Comparison of ENCODE assay signal across 24 cellular contexts in the genomic region with DNA sequence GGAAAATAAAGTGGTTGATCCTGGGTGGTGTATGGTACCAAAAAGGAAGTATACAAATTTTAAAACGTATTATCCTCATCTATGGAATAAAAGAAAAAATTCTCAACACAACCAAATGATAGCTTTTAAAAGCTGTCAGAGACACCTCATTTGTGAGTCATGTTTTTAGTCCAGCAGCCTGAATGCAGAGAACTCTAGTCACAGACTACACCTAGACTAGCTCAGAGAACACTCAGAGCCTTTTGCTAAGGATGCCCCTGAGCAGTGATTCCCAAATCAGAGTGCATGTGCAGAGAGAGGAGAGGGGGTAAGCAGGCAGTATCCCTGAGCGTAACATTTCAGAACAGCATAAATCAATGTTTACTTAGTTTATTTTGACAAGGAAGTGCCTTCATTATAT.
"Had no signal": no experiment of that assay in that cellular context is flagged by ENCODE, and none has a peak within 500 bp of the region (broad histone marks: within the 10 kb centered on the region; RNA-seq: fewer than 3 reads in every experiment).

No MANE protein-coding gene starts in this region.

- H3K27me3 ChIP-seq: breast epithelium, colonic mucosa, Peyer's patch had no signal

- H3K36me3 Mint-ChIP-seq: activated naive CD4-positive, alpha-beta T cell treated with anti-CD3 and anti-CD28 coated beads, Interleukin-2, amount 50 U/mL, for 24 hours had no signal

- H3K27ac ChIP-seq: breast epithelium, colonic mucosa, Peyer's patch, VCaP had no signal

- H3K4me3 ChIP-seq: breast epithelium, colonic mucosa, Peyer's patch had no signal

- H3K4me3 Mint-ChIP-seq: activated CD8-positive, alpha-beta T cell treated with anti-CD3 and anti-CD28 coated beads, Interleukin-2, amount 10 ng/mL, durations not matched to agents 7 days and 5 days; activated naive CD4-positive, alpha-beta T cell treated with anti-CD3 and anti-CD28 coated beads, Interleukin-2, amount 50 U/mL, for 24 hours; T-helper 17 cell had no signal

- H3K27me3 Mint-ChIP-seq: activated naive CD4-positive, alpha-beta T cell treated with anti-CD3 and anti-CD28 coated beads, Interleukin-2, amount 50 U/mL, for 24 hours; T-helper 17 cell had no signal

- H3K4me1 Mint-ChIP-seq: activated naive CD4-positive, alpha-beta T cell treated with anti-CD3 and anti-CD28 coated beads, Interleukin-2, amount 50 U/mL, for 24 hours; T-helper 17 cell had no signal

- ATAC-seq: activated CD4-positive, CD25-positive, alpha-beta regulatory T cell treated with anti-CD3 and anti-CD28 coated beads, Interleukin-2, amount 50 U/mL, for 24 hours; activated CD8-positive, alpha-beta T cell treated with anti-CD3 and anti-CD28 coated beads, Interleukin-2, amount 10 ng/mL, durations not matched to agents 7 days and 5 days; T-helper 17 cell had no signal

- DNase-seq: activated CD4-positive, alpha-beta T cell treated with anti-CD3 and anti-CD28 coated beads for 4 hours; activated CD4-positive, alpha-beta T cell treated with anti-CD3 and anti-CD28 coated beads, Interleukin-2, amount 50 U/mL, for 4 hours; activated CD8-positive, alpha-beta memory T cell treated with anti-CD3 and anti-CD28 coated beads, Interleukin-2, amount 50 U/mL, for 48 hours; activated CD8-positive, alpha-beta T cell treated with anti-CD3 and anti-CD28 coated beads, Interleukin-2, amount 10 ng/mL, durations not matched to agents 7 days and 5 days; activated naive CD4-positive, alpha-beta T cell; activated T-cell treated with anti-CD3 and anti-CD28 coated beads, Interleukin-2, amount 50 U/mL, for 1 hour; aorta; colonic mucosa; Kasumi-1; NCI-H1092; NCI-H1930; NCI-H345; NCI-H510A; NCI-H526 treated with DMSO at 0.1 percent for 48 hours; NK-92 treated with Interleukin-12 subunit alpha and Interleukin-12 subunit beta, amount 100 ng/mL, for 24 hours; OCI-M1; Peyer's patch; SIG-M5; T-helper 17 cell; T1000 had no signal

- H3K4me1 ChIP-seq: breast epithelium, colonic mucosa, Peyer's patch had no signal

- H3K27ac Mint-ChIP-seq: activated CD8-positive, alpha-beta T cell treated with anti-CD3 and anti-CD28 coated beads, Interleukin-2, amount 10 ng/mL, durations not matched to agents 7 days and 5 days; activated naive CD4-positive, alpha-beta T cell treated with anti-CD3 and anti-CD28 coated beads, Interleukin-2, amount 50 U/mL, for 24 hours; T-helper 17 cell had no signal

- H3K9me3 ChIP-seq: breast epithelium, colonic mucosa, Peyer's patch had no signal

- H3K36me3 ChIP-seq: breast epithelium, colonic mucosa, Peyer's patch had no signal
